12 cellular contexts compared by ENCODE assay signal in the genomic region with DNA sequence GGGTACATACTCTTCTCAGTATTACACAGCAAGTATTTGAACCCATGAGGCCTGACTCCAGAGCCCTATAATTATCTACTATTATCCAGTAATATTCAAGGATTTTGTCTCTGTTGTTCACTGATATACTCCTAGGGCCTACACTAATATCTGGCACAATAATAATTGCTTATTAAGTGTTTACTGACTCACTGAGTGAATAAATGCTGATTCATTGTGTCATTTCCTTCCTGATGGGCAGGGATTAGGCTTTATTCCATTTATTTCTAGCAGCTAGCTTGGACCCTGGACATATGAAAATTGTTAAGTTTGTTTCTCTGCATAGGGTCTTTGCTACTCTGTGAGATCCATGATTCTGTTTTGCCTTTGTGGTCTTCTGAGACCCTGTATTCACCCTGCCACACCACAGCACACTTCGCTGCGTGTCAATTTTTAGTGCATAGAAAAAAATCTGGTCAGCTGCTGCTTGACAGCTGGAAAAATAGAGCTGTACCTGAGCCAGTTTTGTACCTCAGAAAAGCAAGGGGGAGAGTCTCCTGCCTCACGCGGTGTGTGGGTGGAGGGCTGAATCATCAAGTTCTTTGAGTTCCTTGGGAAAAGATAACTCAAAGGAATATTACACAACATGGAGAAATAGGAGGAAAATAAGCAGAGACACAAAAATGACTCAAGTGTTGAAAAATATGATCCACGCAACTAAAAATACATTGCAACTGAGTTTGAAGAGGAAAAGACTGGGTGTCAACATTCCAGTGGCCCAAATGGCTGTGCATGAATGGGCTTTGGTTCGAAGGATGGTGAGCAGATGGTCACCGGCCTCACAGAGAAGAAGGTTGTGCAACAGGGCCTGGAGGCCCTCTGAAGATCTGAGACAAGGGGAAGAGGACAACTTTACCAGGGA. TPM values are rescaled to one million over a fixed set of nuclear protein-coding genes. Genes with fewer than 3 reads are reported as not detected.
DNase-seq lines count a peak whose midpoint lies in the region; ATAC-seq, FAIRE-seq and TF ChIP-seq lines count a peak whose summit lies in the region.
"Had no signal": no experiment of that assay in that cellular context is flagged by ENCODE, and none has a peak within 500 bp of the region (broad histone marks: within the 10 kb centered on the region; RNA-seq: fewer than 3 reads in every experiment).

No MANE protein-coding gene starts in this region.

- H3K9me2 ChIP-seq in PC-9 (ENCODE audit: insufficient read depth) (no peaks in the 10 kb centered on the region), Karpas-422 (replicated peaks; ENCODE audit: insufficient read depth, low read length) (no peaks in the 10 kb centered on the region)

- no peaks in the 10 kb centered on the region for H3K79me2 ChIP-seq in PC-9 (ENCODE audit: low read depth)
- no peaks in the 10 kb centered on the region for H3K79me2 ChIP-seq in Karpas-422 (ENCODE audit: low read length)

- FAIRE-seq in pancreas (lab: Jason Lieb, UNC), result no peak

- POLR2A ChIA-PET in PC-9 (lab: Charles Lee; ENCODE audit: unreplicated experiment), result no interaction called here

- peak overlapping the region; percentile 36; the same call in 1 of the 2 replicates for H3K4me2 ChIP-seq in PC-9
- H3K4me2 ChIP-seq in Karpas-422 (ENCODE audit: low read depth, low read length, poor library complexity, severe bottlenecking), result no peak overlapping the region

- H3K9me3 ChIP-seq in PC-9 (ENCODE audit: insufficient read depth, low read depth), result no peaks in the 10 kb centered on the region
- no peaks in the 10 kb centered on the region for H3K9me3 ChIP-seq in pancreas
- no peaks in the 10 kb centered on the region for H3K9me3 ChIP-seq in Karpas-422 (ENCODE audit: low read length)
- H3K9me3 ChIP-seq: thyroid gland had no signal

- peak; percentile 84 for DNase-seq in AG20443 (ENCODE audit: low spot score)
- DNase-seq in PC-9, result peak; percentile 29 to 46
- peak; percentile 90 for DNase-seq in fibroblast of gingiva (ENCODE audit: low read depth)
- DNase-seq in pancreas, result peak in 1 of 6 donors; percentile 44
- DNase-seq in NOMO-1 (lab: John Stamatoyannopoulos, UW; ENCODE audit: unreplicated experiment in 2 of 2), result no peak
- no peak for DNase-seq in NCI-H1092 (lab: John Stamatoyannopoulos, UW)
- DNase-seq in Karpas-422, result no peak
- DNase-seq: DMS 273 treated with DMSO at 0.1 percent for 48 hours, thyroid gland had no signal

- H2AFZ ChIP-seq in PC-9 (peak overlapping the region; percentile 11; the same call in 1 of the 2 replicates), Karpas-422 (ENCODE audit: low read length) (no peak overlapping the region)

- H3K36me3 ChIP-seq in PC-9 (ENCODE audit: low read depth), result no peaks in the 10 kb centered on the region
- no peaks in the 10 kb centered on the region for H3K36me3 ChIP-seq in pancreas
- no peaks in the 10 kb centered on the region for H3K36me3 ChIP-seq in Karpas-422 (ENCODE audit: insufficient read depth, low read length)
- H3K36me3 ChIP-seq: thyroid gland had no signal

- H3K27ac ChIP-seq in PC-9 (peak overlapping the region; percentile 60), pancreas (peak overlapping the region in 1 of 4 donors; percentile 22), Karpas-422 (ENCODE audit: low read length) (no peak overlapping the region)
- H3K27ac ChIP-seq: thyroid gland had no signal

- CTCF ChIA-PET in PC-9 (lab: Charles Lee), result no interaction called here

- H3K4me1 ChIP-seq in PC-9 (replicated peaks; ENCODE audit: insufficient read depth), result peaks cover 26% of the 10 kb centered on the region; the same call in 1 of the 2 replicates
- no peaks in the 10 kb centered on the region for H3K4me1 ChIP-seq in pancreas
- H3K4me1 ChIP-seq in Karpas-422 (ENCODE audit: low read length), result no peaks in the 10 kb centered on the region
- H3K4me1 ChIP-seq: thyroid gland had no signal

- no peak overlapping the region for H3K9ac ChIP-seq in Karpas-422 (ENCODE audit: low read length)

- H3K4me3 ChIP-seq in PC-9 (no peak overlapping the region), pancreas (no peak overlapping the region), Karpas-422 (ENCODE audit: low read length) (no peak overlapping the region)
- H3K4me3 ChIP-seq: thyroid gland had no signal

- H3F3A ChIP-seq in PC-9 (ENCODE audit: insufficient read depth, low read depth), result peaks cover 19% of the 10 kb centered on the region; the same call in 1 of the 2 replicates

- ATAC-seq in pancreas (peak in 3 of 4 donors; percentile 26 to 65 (median 57)), GM21526 (IDR thresholded peaks at IDR 0.05; ENCODE audit: low FRiP score, unreplicated experiment) (no peak)

- intact Hi-C loops in PC-9 (cut with micrococcal nuclease; ENCODE audit: unreplicated experiment), result no loop called here
- intact Hi-C loops in pancreas (cut with DNase I), result no loop called here

- H3K27me3 ChIP-seq in PC-9 (ENCODE audit: insufficient read depth, low read depth), result no peaks in the 10 kb centered on the region
- no peaks in the 10 kb centered on the region for H3K27me3 ChIP-seq in pancreas
- no peaks in the 10 kb centered on the region for H3K27me3 ChIP-seq in Karpas-422 (ENCODE audit: low read length)
- H3K27me3 ChIP-seq: thyroid gland had no signal

- no TSS peak for BruUV-seq in PC-9 (replicated peaks; lab: Mats Ljungman, UMichigan)

- H4K20me1 ChIP-seq in PC-9 (ENCODE audit: insufficient read depth), result no peaks in the 10 kb centered on the region
- no peaks in the 10 kb centered on the region for H4K20me1 ChIP-seq in Karpas-422 (ENCODE audit: insufficient read depth, low read depth, low read length)

- TF ChIP-seq CTCF in PC-9 (conservative IDR thresholded peaks at IDR 0.05) (no peak), pancreas (IDR thresholded peaks at IDR 0.05) (no peak)

- WGBS in pancreas, 2 donors, result 80 to 86% methylated on average over 7 of the region's 7 CpGs

RNA-seq across cellular contexts. Expression of a gene that starts 18.9 kb away (rescaled TPM):
- total RNA-seq in PC-9 (2021) (0.35 and 0.48 TPM in 2 replicates), pancreas (1 to 10 TPM in 5 of 6 donors, under 1 TPM in 1; 0.98 to 3.4 (median 2.4) TPM)
- 1 to 10 TPM; 1.3 to 6.4 TPM for polyA plus RNA-seq in pancreas
- not detected in 2 replicates for total RNA-seq in Karpas-422 (2014; rRNA removed; shearing (Covaris generic); ENCODE audit: low replicate concordance)

RNA-seq across cellular contexts. Expression of a gene that starts 59.1 kb away (rescaled TPM):
- not detected in 2 replicates for total RNA-seq in PC-9 (2021)
- total RNA-seq in pancreas, result 1,000 to 10,000 TPM in 1 of 6 donors, 100 to 1,000 TPM in 4, 10 to 100 TPM in 1; 92.8 to 1,775 (median 244) TPM
- polyA plus RNA-seq in pancreas, result 1,000 to 10,000 TPM; 1,874 to 9,451 TPM
- not detected in 2 replicates for total RNA-seq in Karpas-422 (2014; rRNA removed; shearing (Covaris generic); ENCODE audit: low replicate concordance)
- total RNA-seq: activated T-helper 2 cell treated with anti-CD3 and anti-CD28 coated beads, Interferon-gamma antibody, Interleukin-2, Interleukin-4, amounts not matched to agents 10 μg/mL and 5 μg/mL and 100 μg/mL, durations not matched to agents 14 hours and 24 hours and 36 hours; T-helper 1 cell treated with Interleukin-12 subunit alpha and Interleukin-12 subunit beta and Interleukin-4 antibody, amounts not matched to agents 30 ng/mL and 1 ng/mL, for 36 hours; thyroid gland had no signal

Comparison
In these comparisons a context has a peak if more than half of its experiments do, and no peak if none do; other contexts are left out.
1. DNase-seq: peak in AG20443 (single experiment), PC-9 (2 of 2) and fibroblast of gingiva (single experiment); none in NOMO-1 (0 of 2), NCI-H1092 (single experiment) and Karpas-422 (single experiment).
2. RNA of a gene that starts 59.1 kb away (total RNA-seq): 92.8 to 1,775 TPM in pancreas; not detected in PC-9 and not detected in Karpas-422; every median in the first group is over 10 times any median in the second.